13 cellular contexts compared by ENCODE assay signal in genomic region chr12:89918172-89918880, GRCh38.
DNase-seq lines count a peak whose midpoint lies in the region; ATAC-seq, FAIRE-seq and TF ChIP-seq lines count a peak whose summit lies in the region.
"Had no signal": no experiment of that assay in that cellular context is flagged by ENCODE, and none has a peak within 500 bp of the region (broad histone marks: within the 10 kb centered on the region; RNA-seq: fewer than 3 reads in every experiment).

No MANE protein-coding gene starts in this region.

- DNase-seq in CD4-positive, alpha-beta memory T cell, result no peak
- DNase-seq in H54 (ENCODE audit: insufficient read length, low spot score), result no peak
- peak; percentile 7 for DNase-seq in RPMI8226
- no peak for DNase-seq in mesothelial cell of epicardium (ENCODE audit: low spot score in 2 of 2, unreplicated experiment in 2 of 2)
- DNase-seq in occipital lobe (lab: John Stamatoyannopoulos, UW), result no peak
- DNase-seq in C1 segment of cervical spinal cord (lab: John Stamatoyannopoulos, UW), result no peak
- no peak for DNase-seq in GM03348 (ENCODE audit: low spot score)
- DNase-seq: activated CD4-positive, alpha-beta memory T cell treated with anti-CD3 and anti-CD28 coated beads, Interleukin-2, amount 10 ng/mL, durations not matched to agents 7 days and 5 days; amygdala had no signal

- no peak overlapping the region for H3K4me3 ChIP-seq in CD4-positive, alpha-beta memory T cell (ENCODE audit: low read length in 2 of 2)
- H3K4me3 ChIP-seq: coronary artery, SJSA1 had no signal

- H3K27me3 Mint-ChIP-seq in CD4-positive, alpha-beta memory T cell, result no peaks in the 10 kb centered on the region
- no peaks in the 10 kb centered on the region for H3K27me3 Mint-ChIP-seq in mesothelial cell of epicardium (ENCODE audit: low read depth)
- H3K27me3 Mint-ChIP-seq: activated CD4-positive, alpha-beta memory T cell treated with anti-CD3 and anti-CD28 coated beads, Interleukin-2, amount 10 ng/mL, durations not matched to agents 7 days and 5 days had no signal

- H3K27me3 ChIP-seq in CD4-positive, alpha-beta memory T cell (ENCODE audit: insufficient read depth, low read length), result no peaks in the 10 kb centered on the region
- H3K27me3 ChIP-seq: SJSA1 had no signal

- intact Hi-C loops in CD4-positive, alpha-beta memory T cell (cut with micrococcal nuclease), result loop anchor here (5.0 kb wide), 1 partner anchor 36 kb away; no protein-coding TSS in a partner anchor

- CTCF ChIA-PET in CD4-positive, alpha-beta memory T cell (lab: Charles Lee; ENCODE audit: partially characterized antibody), result interaction anchor here (0.8 to 1.9 kb wide), 8 partner anchors 9 to 212 kb away, joined by 3 to 6 read pairs (median 3); no protein-coding TSS in a partner anchor

- H3K36me3 Mint-ChIP-seq in CD4-positive, alpha-beta memory T cell, result no peaks in the 10 kb centered on the region
- H3K36me3 Mint-ChIP-seq in mesothelial cell of epicardium, result no peaks in the 10 kb centered on the region

- POLR2A ChIA-PET in CD4-positive, alpha-beta memory T cell (lab: Charles Lee; ENCODE audit: partially characterized antibody), result interaction anchor here (0.7 to 2.1 kb wide), 7 partner anchors 9 to 210 kb away, joined by 3 to 9 read pairs (median 3); partner anchors contain the start of gene ATP2B1

- ATAC-seq in GM18907 (IDR thresholded peaks at IDR 0.05; ENCODE audit: unreplicated experiment), result no peak
- ATAC-seq: HepG2 had no signal

- FAIRE-seq in H54 (lab: Jason Lieb, UNC), result peak; percentile 83
- FAIRE-seq: HepG2 had no signal

- H3K4me1 ChIP-seq in CD4-positive, alpha-beta memory T cell (ENCODE audit: insufficient read depth, low read length), result no peaks in the 10 kb centered on the region
- H3K4me1 ChIP-seq: SJSA1 had no signal

- H3K9me3 Mint-ChIP-seq in CD4-positive, alpha-beta memory T cell, result peaks cover 0 to 2% (median 0%) of the 10 kb centered on the region in 8 donors
- no peaks in the 10 kb centered on the region for H3K9me3 Mint-ChIP-seq in mesothelial cell of epicardium

- no peak for TF ChIP-seq CTCF in mesothelial cell of epicardium (IDR thresholded peaks at IDR 0.05; ENCODE audit: unreplicated experiment)

- no peaks in the 10 kb centered on the region for H3K9me3 ChIP-seq in CD4-positive, alpha-beta memory T cell (ENCODE audit: control insufficient read depth in 1 of 2, low read length in 2 of 2)
- H3K9me3 ChIP-seq: SJSA1 had no signal

- H3K27ac Mint-ChIP-seq in CD4-positive, alpha-beta memory T cell, result peak overlapping the region in 6 of 7 donors; percentile 5 to 89 (median 54)
- H3K27ac Mint-ChIP-seq in mesothelial cell of epicardium, result peak overlapping the region; percentile 70
- H3K27ac Mint-ChIP-seq: activated CD4-positive, alpha-beta memory T cell treated with anti-CD3 and anti-CD28 coated beads, Interleukin-2, amount 10 ng/mL, durations not matched to agents 7 days and 5 days had no signal

- no peak for TF ChIP-seq POLR2A in H54 (IDR thresholded peaks at IDR 0.05; ENCODE audit: low read depth, low read length)

- peak overlapping the region in 2 of 8 donors; percentile 40 to 41 for H3K4me3 Mint-ChIP-seq in CD4-positive, alpha-beta memory T cell
- no peak overlapping the region for H3K4me3 Mint-ChIP-seq in mesothelial cell of epicardium
- H3K4me3 Mint-ChIP-seq: activated CD4-positive, alpha-beta memory T cell treated with anti-CD3 and anti-CD28 coated beads, Interleukin-2, amount 10 ng/mL, durations not matched to agents 7 days and 5 days had no signal

- no peaks in the 10 kb centered on the region for H3K36me3 ChIP-seq in CD4-positive, alpha-beta memory T cell (ENCODE audit: insufficient read depth, low read length)
- H3K36me3 ChIP-seq: SJSA1 had no signal

- H3K4me1 Mint-ChIP-seq in CD4-positive, alpha-beta memory T cell, result peaks cover 8 to 12% (median 9%) of the 10 kb centered on the region in 4 donors
- peaks cover 31% of the 10 kb centered on the region for H3K4me1 Mint-ChIP-seq in mesothelial cell of epicardium
- H3K4me1 Mint-ChIP-seq: activated CD4-positive, alpha-beta memory T cell treated with anti-CD3 and anti-CD28 coated beads, Interleukin-2, amount 10 ng/mL, durations not matched to agents 7 days and 5 days had no signal

- H3K27ac ChIP-seq in CD4-positive, alpha-beta memory T cell (ENCODE audit: low read depth, low read length), result no peak overlapping the region
- H3K27ac ChIP-seq: coronary artery, SJSA1 had no signal
